Comparison of ENCODE assay signal across 8 cellular contexts in genomic region chr17:35373984-35374765, GRCh38. TPM values are rescaled to one million over a fixed set of nuclear protein-coding genes. Genes with fewer than 3 reads are reported as not detected.
DNase-seq lines count a peak whose midpoint lies in the region; ATAC-seq and TF ChIP-seq lines count a peak whose summit lies in the region.

No MANE protein-coding gene starts in this region.

- H3K9me2 ChIP-seq in SU-DHL-6 (replicated peaks; ENCODE audit: insufficient read depth, low read length), result no peaks in the 10 kb centered on the region

- no peak overlapping the region for H2AFZ ChIP-seq in SU-DHL-6 (ENCODE audit: low read depth, low read length, severe bottlenecking)

- intact Hi-C loops in sigmoid colon (cut with DNase I), result loop anchor here (2.0 to 5.0 kb wide), 5 partner anchors 59 to 163 kb away; partner anchors contain the start of genes SLFN12, SLFN12L, SLFN13 and SLFN5

- no peak overlapping the region for H3K4me3 ChIP-seq in SU-DHL-6 (ENCODE audit: insufficient read depth, low read length, poor library complexity, severe bottlenecking)
- H3K4me3 ChIP-seq in iPS DF 6.9 (ENCODE audit: low read length), result peak overlapping the region; percentile 21; the same call in 1 of the 2 replicates
- H3K4me3 ChIP-seq in sigmoid colon, result peak overlapping the region; percentile 52 to 67 (median 64)

- no peak for TF ChIP-seq EP300 in sigmoid colon (IDR thresholded peaks at IDR 0.05)

- DNase-seq in GM04503 (ENCODE audit: low read depth), result peak; percentile 25
- peak; percentile 55 for DNase-seq in astrocyte of the hippocampus (ENCODE audit: low read depth, low spot score)
- DNase-seq in iPS DF 6.9 (ENCODE audit: low read depth, low spot score), result no peak
- DNase-seq in sigmoid colon, result peak; percentile 88
- DNase-seq in inferior parietal cortex (ENCODE audit: extremely low spot score), result no peak
- DNase-seq in SK-N-DZ (ENCODE audit: low spot score), result no peak

- no peaks in the 10 kb centered on the region for H3F3A ChIP-seq in SU-DHL-6 (ENCODE audit: insufficient read depth)

- H3K9me3 ChIP-seq in SU-DHL-6 (ENCODE audit: insufficient read depth, low read length), result peaks cover 3% of the 10 kb centered on the region; the same call in 1 of the 2 replicates
- no peaks in the 10 kb centered on the region for H3K9me3 ChIP-seq in iPS DF 6.9 (ENCODE audit: control insufficient read depth, insufficient read depth, low read length)
- no peaks in the 10 kb centered on the region for H3K9me3 ChIP-seq in sigmoid colon

- H3K27me3 ChIP-seq in SU-DHL-6 (ENCODE audit: low read length) (0 out of 2 replicates have a peak, but pooled peaks cover 3% of the 10 kb centered on the region), iPS DF 6.9 (ENCODE audit: control insufficient read depth, insufficient read depth, low read length) (peaks cover 28% of the 10 kb centered on the region), sigmoid colon (peaks cover 0 to 24% (median 0%) of the 10 kb centered on the region in 3 donors)

- H3K27ac ChIP-seq in SU-DHL-6 (ENCODE audit: low read depth, low read length), result no peak overlapping the region
- no peak overlapping the region for H3K27ac ChIP-seq in iPS DF 6.9 (ENCODE audit: low read length)
- peak overlapping the region; percentile 91 to 95 (median 93) for H3K27ac ChIP-seq in sigmoid colon

- H3K4me1 ChIP-seq in iPS DF 6.9 (ENCODE audit: control insufficient read depth, insufficient read depth, low read length), result no peaks in the 10 kb centered on the region
- H3K4me1 ChIP-seq in sigmoid colon, result peaks cover 0 to 24% (median 0%) of the 10 kb centered on the region in 4 donors

- no CpG with 5 or more reads among the region's 47 CpGs for WGBS in iPS DF 6.9 (ENCODE audit: insufficient coverage, insufficient read length)
- WGBS in sigmoid colon, 2 donors, result 2 to 7% methylated on average over 47 of the region's 47 CpGs

- TF ChIP-seq POLR2A in sigmoid colon (IDR thresholded peaks at IDR 0.05), result no peak

- H3K36me3 ChIP-seq in SU-DHL-6 (ENCODE audit: low read length) (no peaks in the 10 kb centered on the region), iPS DF 6.9 (ENCODE audit: control insufficient read depth, insufficient read depth, low read length) (no peaks in the 10 kb centered on the region), sigmoid colon (no peaks in the 10 kb centered on the region)

- H3K9ac ChIP-seq in SU-DHL-6 (ENCODE audit: low read length), result no peak overlapping the region

- ATAC-seq in HG03520 (IDR thresholded peaks at IDR 0.05; ENCODE audit: unreplicated experiment), result peak; percentile 29

- H3K79me2 ChIP-seq in SU-DHL-6 (ENCODE audit: insufficient read depth, low read length), result no peaks in the 10 kb centered on the region

- H4K20me1 ChIP-seq in SU-DHL-6 (ENCODE audit: low read depth, low read length), result no peaks in the 10 kb centered on the region

- H3K4me2 ChIP-seq in SU-DHL-6 (ENCODE audit: low read depth, low read length, poor library complexity, severe bottlenecking), result peak overlapping the region; percentile 4

- TF ChIP-seq CTCF in SU-DHL-6 (IDR thresholded peaks at IDR 0.05; ENCODE audit: insufficient read depth, low read length, poor library complexity, severe bottlenecking) (no peak), sigmoid colon (IDR thresholded peaks at IDR 0.05) (no peak)

RNA-seq across cellular contexts. Expression of gene SLFN11, which starts 0.8 kb away (rescaled TPM):
- total RNA-seq in sigmoid colon, result 10 to 100 TPM; 17.8 to 28.0 (median 25.7) TPM
- polyA plus RNA-seq in sigmoid colon, result 1 to 10 TPM; 1.2 to 4.6 (median 4.3) TPM
- polyA plus RNA-seq in SK-N-DZ (2014; cell fraction: cytosol; rRNA removed), result not detected in 2 replicates
- not detected in 2 replicates for polyA plus RNA-seq in SK-N-DZ (2014; cell fraction: nucleus; rRNA removed)

RNA-seq across cellular contexts. Expression of gene SLFN12, which starts 58.1 kb away (rescaled TPM):
- total RNA-seq in sigmoid colon, result 10 to 100 TPM in 2 of 4 donors, 1 to 10 TPM in 2; 6.4 to 19.9 (median 10.2) TPM
- 1 to 10 TPM in 2 of 3 donors, under 1 TPM in 1; 0.69 to 1.2 (median 1.1) TPM for polyA plus RNA-seq in sigmoid colon
- polyA plus RNA-seq in SK-N-DZ (2014; cell fraction: cytosol; rRNA removed), result not detected in 2 replicates
- 0.49 TPM in 1 of 2 replicates, not detected in the other for polyA plus RNA-seq in SK-N-DZ (2014; cell fraction: nucleus; rRNA removed)

Comparison
In these comparisons a context has a peak if more than half of its experiments do, and no peak if none do; other contexts are left out.
1. DNase-seq: peak in GM04503 (single experiment), astrocyte of the hippocampus (single experiment) and sigmoid colon (single experiment); none in iPS DF 6.9 (single experiment), inferior parietal cortex (single experiment) and SK-N-DZ (single experiment).
2. H3K27ac ChIP-seq: peak in sigmoid colon (4 of 4); none in SU-DHL-6 (single experiment) and iPS DF 6.9 (single experiment).